1 cellular context compared by ENCODE assay signal in the genomic region with DNA sequence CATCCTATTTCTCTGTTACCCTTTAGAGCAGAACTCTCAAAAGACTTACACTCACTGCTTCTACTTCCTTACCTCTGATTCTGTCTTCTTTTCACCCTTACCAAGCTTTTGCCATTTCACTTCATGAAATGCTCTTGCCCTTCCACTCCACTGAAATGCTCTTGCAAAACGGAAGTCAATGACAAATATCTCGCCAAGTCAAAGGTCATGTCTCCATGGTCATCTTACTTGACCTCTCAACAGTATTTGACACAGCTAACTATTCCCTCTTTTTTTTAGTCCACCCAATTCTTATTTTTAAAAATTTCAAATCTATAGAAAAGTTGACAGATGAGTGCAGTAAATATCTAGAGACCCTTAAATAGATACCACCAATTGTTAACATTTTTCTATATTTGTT.
TF ChIP-seq lines count a peak whose summit lies in the region.

No MANE protein-coding gene starts in this region.

TF ChIP-seq in HepG2, 621 proteins besides CTCF, POLR2A, EP300 and RAD21 (continued from another document):
- TF ChIP-seq, protein P1, sequence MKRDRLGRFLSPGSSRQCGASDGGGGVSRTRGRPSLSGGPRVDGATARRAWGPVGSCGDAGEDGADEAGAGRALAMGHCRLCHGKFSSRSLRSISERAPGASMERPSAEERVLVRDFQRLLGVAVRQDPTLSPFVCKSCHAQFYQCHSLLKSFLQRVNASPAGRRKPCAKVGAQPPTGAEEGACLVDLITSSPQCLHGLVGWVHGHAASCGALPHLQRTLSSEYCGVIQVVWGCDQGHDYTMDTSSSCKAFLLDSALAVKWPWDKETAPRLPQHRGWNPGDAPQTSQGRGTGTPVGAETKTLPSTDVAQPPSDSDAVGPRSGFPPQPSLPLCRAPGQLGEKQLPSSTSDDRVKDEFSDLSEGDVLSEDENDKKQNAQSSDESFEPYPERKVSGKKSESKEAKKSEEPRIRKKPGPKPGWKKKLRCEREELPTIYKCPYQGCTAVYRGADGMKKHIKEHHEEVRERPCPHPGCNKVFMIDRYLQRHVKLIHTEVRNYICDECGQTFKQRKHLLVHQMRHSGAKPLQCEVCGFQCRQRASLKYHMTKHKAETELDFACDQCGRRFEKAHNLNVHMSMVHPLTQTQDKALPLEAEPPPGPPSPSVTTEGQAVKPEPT (CRISPR knock-in tag; IDR thresholded peaks at IDR 0.05; ENCODE audit: low read depth) = no peak
- TF ChIP-seq TARDBP (CRISPR knock-in tag; IDR thresholded peaks at IDR 0.05) (no peak), NCOA1 (CRISPR knock-in tag; IDR thresholded peaks at IDR 0.05) (no peak), CAMTA2 (CRISPR knock-in tag; IDR thresholded peaks at IDR 0.05; ENCODE audit: borderline replicate concordance) (no peak), FIP1L1 (IDR thresholded peaks at IDR 0.05; ENCODE audit: borderline replicate concordance, insufficient read depth, low read depth, low read length) (no peak), HOXA3 (CRISPR knock-in tag; IDR thresholded peaks at IDR 0.05) (no peak)
